ENCODE assay signal across 19 cellular contexts in genomic region chr16:22335668-22336246, GRCh38. TPM values are rescaled to one million over a fixed set of nuclear protein-coding genes. Genes with fewer than 3 reads are reported as not detected.
DNase-seq lines count a peak whose midpoint lies in the region; ATAC-seq and TF ChIP-seq lines count a peak whose summit lies in the region.
"Had no signal": no experiment of that assay in that cellular context is flagged by ENCODE, and none has a peak within 500 bp of the region (broad histone marks: within the 10 kb centered on the region; RNA-seq: fewer than 3 reads in every experiment).

No MANE protein-coding gene starts in this region.

- POLR2A ChIA-PET in CD8-positive, alpha-beta T cell (lab: Charles Lee), result interaction anchor here (1.6 kb wide), 1 partner anchor 38 kb away, joined by 3 read pairs; no protein-coding TSS in a partner anchor

- no peaks in the 10 kb centered on the region for H3K27me3 Mint-ChIP-seq in CD8-positive, alpha-beta T cell (ENCODE audit: low read depth)

- H4K91ac ChIP-seq in trophoblast cell (ENCODE audit: low read depth, low read length), result no peak overlapping the region

- H4K20me1 ChIP-seq in BLaER1, result no peaks in the 10 kb centered on the region

- no peak overlapping the region for H2AFZ ChIP-seq in trophoblast cell (ENCODE audit: insufficient read depth, low read length, poor library complexity)
- H2AFZ ChIP-seq: PC-9 had no signal

- TF ChIP-seq CTCF in CD8-positive, alpha-beta T cell (IDR thresholded peaks at IDR 0.05), result no peak
- TF ChIP-seq CTCF in mucosa of descending colon (IDR thresholded peaks at IDR 0.05), result no peak

- peaks cover 66% of the 10 kb centered on the region for H3K36me3 ChIP-seq in BLaER1
- peaks cover 16% of the 10 kb centered on the region for H3K36me3 ChIP-seq in CD8-positive, alpha-beta T cell (ENCODE audit: insufficient read depth, low read length)
- H3K36me3 ChIP-seq in trophoblast cell (ENCODE audit: control insufficient read depth in 1 of 2, insufficient read depth in 2 of 2, low read length in 2 of 2), result peaks cover 20 to 28% of the 10 kb centered on the region in 2 experiments
- peaks cover 3% of the 10 kb centered on the region for H3K36me3 ChIP-seq in mucosa of descending colon (ENCODE audit: low read depth)

- H4K8ac ChIP-seq in trophoblast cell (ENCODE audit: low read depth, low read length), result no peak overlapping the region

- DNase-seq in CD8-positive, alpha-beta T cell, result no peak
- no peak for DNase-seq in trophoblast cell
- DNase-seq in NCI-H524 treated with DMSO at 0.1 percent for 48 hours (lab: John Stamatoyannopoulos, UW), result no peak
- no peak for DNase-seq in mucosa of descending colon
- no peak for DNase-seq in SKM-1 treated with dmso at 0.1 percent for 144 hours (lab: John Stamatoyannopoulos, UW; ENCODE audit: unreplicated experiment)
- DNase-seq: COR-L47, DMS 273 treated with DMSO at 0.1 percent for 48 hours, H7, HFFc6, KG1, NCI-H1694 treated with DMSO at 0.1 percent for 48 hours, NCI-H2107, NCI-H510A, NCI-H774, PC-9 had no signal

- no peak overlapping the region for H3K4me3 Mint-ChIP-seq in CD8-positive, alpha-beta T cell
- H3K4me3 Mint-ChIP-seq: HFFc6 had no signal

- CTCF ChIA-PET in CD8-positive, alpha-beta T cell (lab: Charles Lee), result interaction anchor here (1.1 kb wide), 1 partner anchor 17 kb away, joined by 3 read pairs; no protein-coding TSS in a partner anchor

- peaks cover 18% of the 10 kb centered on the region for H3K4me1 Mint-ChIP-seq in CD8-positive, alpha-beta T cell (ENCODE audit: low read depth)

- H2BK5ac ChIP-seq in trophoblast cell (ENCODE audit: low read depth, low read length, poor library complexity), result no peak overlapping the region

- H3K27ac Mint-ChIP-seq in CD8-positive, alpha-beta T cell, result no peak overlapping the region
- H3K27ac Mint-ChIP-seq: HFFc6 had no signal

- no peak overlapping the region for H4K12ac ChIP-seq in trophoblast cell (ENCODE audit: low read depth, low read length)

- H3K4me3 ChIP-seq in BLaER1 (peak overlapping the region; percentile 11; the same call in 1 of the 2 replicates), trophoblast cell (ENCODE audit: low read depth, low read length) (no peak overlapping the region), mucosa of descending colon (no peak overlapping the region)
- H3K4me3 ChIP-seq in CD8-positive, alpha-beta T cell (ENCODE audit: low read depth, low read length), result no peak overlapping the region
- H3K4me3 ChIP-seq: PC-9, SJSA1 had no signal

- no peak overlapping the region for H3K23ac ChIP-seq in trophoblast cell (ENCODE audit: low read length)

- H2BK120ac ChIP-seq in trophoblast cell (ENCODE audit: insufficient read depth, low read length, poor library complexity), result no peak overlapping the region

- H2BK12ac ChIP-seq in trophoblast cell (ENCODE audit: low read length), result no peak overlapping the region

- no peak overlapping the region for H3K14ac ChIP-seq in trophoblast cell (ENCODE audit: low read length)

- no peak overlapping the region for H3K4ac ChIP-seq in trophoblast cell (ENCODE audit: low read depth, low read length)

- no peaks in the 10 kb centered on the region for H3K79me1 ChIP-seq in trophoblast cell (ENCODE audit: low read length)

- peaks cover 30% of the 10 kb centered on the region for H3K9me3 Mint-ChIP-seq in CD8-positive, alpha-beta T cell

- WGBS in trophoblast cell (ENCODE audit: extremely low coverage, insufficient coverage, insufficient read length), result no CpG with 5 or more reads among the region's 3 CpGs

- intact Hi-C loops in CD8-positive, alpha-beta T cell (cut with DNase I, micrococcal nuclease), result loop anchor here (2.0 to 10.0 kb wide), 2 partner anchors 13 to 79 kb away; no protein-coding TSS in a partner anchor
- intact Hi-C loops in mucosa of descending colon (cut with DNase I, micrococcal nuclease), result no loop called here

- H3K27me3 ChIP-seq in BLaER1 (no peaks in the 10 kb centered on the region), trophoblast cell (ENCODE audit: insufficient read depth, low read length) (no peaks in the 10 kb centered on the region)
- no peaks in the 10 kb centered on the region for H3K27me3 ChIP-seq in CD8-positive, alpha-beta T cell (ENCODE audit: insufficient read depth, low read length)
- H3K27me3 ChIP-seq: SJSA1 had no signal

- H2AK5ac ChIP-seq in trophoblast cell (ENCODE audit: low read length), result no peak overlapping the region

- peak; percentile 19 for ATAC-seq in CD8-positive, alpha-beta T cell
- peak; percentile 28 for ATAC-seq in esophagus mucosa
- ATAC-seq in mucosa of descending colon, result no peak

- H3K9me3 ChIP-seq in BLaER1 (peaks cover 55% of the 10 kb centered on the region), trophoblast cell (ENCODE audit: insufficient read depth, low read depth, low read length) (no peaks in the 10 kb centered on the region), mucosa of descending colon (peaks cover 14% of the 10 kb centered on the region)
- H3K9me3 ChIP-seq in CD8-positive, alpha-beta T cell (ENCODE audit: low read length), result peaks cover 5% of the 10 kb centered on the region

- H3K27ac ChIP-seq in BLaER1 (no peak overlapping the region), trophoblast cell (ENCODE audit: low read depth, low read length) (no peak overlapping the region)
- H3K27ac ChIP-seq in CD8-positive, alpha-beta T cell (ENCODE audit: low read depth, low read length), result no peak overlapping the region
- H3K27ac ChIP-seq: C4-2B, PC-9, SJSA1 had no signal

- H3K79me2 ChIP-seq in trophoblast cell (ENCODE audit: control insufficient read depth, insufficient read depth, low read length, poor library complexity), result no peaks in the 10 kb centered on the region

- peaks cover 85% of the 10 kb centered on the region for H3K36me3 Mint-ChIP-seq in CD8-positive, alpha-beta T cell

- peak overlapping the region; percentile 14 for H3K18ac ChIP-seq in trophoblast cell (ENCODE audit: low read length)

- H3K9ac ChIP-seq in BLaER1 (no peak overlapping the region), trophoblast cell (ENCODE audit: low read length) (no peak overlapping the region)

- H3K4me2 ChIP-seq in BLaER1 (no peak overlapping the region), trophoblast cell (ENCODE audit: low read length) (no peak overlapping the region)
- H3K4me2 ChIP-seq: PC-9 had no signal

- no peaks in the 10 kb centered on the region for H3K4me1 ChIP-seq in BLaER1
- H3K4me1 ChIP-seq in CD8-positive, alpha-beta T cell (ENCODE audit: insufficient read depth, low read length), result no peaks in the 10 kb centered on the region
- no peaks in the 10 kb centered on the region for H3K4me1 ChIP-seq in trophoblast cell (ENCODE audit: control insufficient read depth in 1 of 2, insufficient read depth in 2 of 2, low read length in 2 of 2)
- H3K4me1 ChIP-seq in mucosa of descending colon (ENCODE audit: low read depth), result no peaks in the 10 kb centered on the region
- H3K4me1 ChIP-seq: SJSA1 had no signal

RNA-seq across cellular contexts. Expression of gene POLR3E, which starts 38.5 kb away (rescaled TPM):
- total RNA-seq in CD8-positive, alpha-beta T cell, result 100 to 1,000 TPM; 300 to 307 TPM
- total RNA-seq in esophagus mucosa (28.2 TPM), mucosa of descending colon (10 to 100 TPM; 37.7 to 54.5 (median 49.5) TPM)
- polyA plus RNA-seq in trophoblast cell (2013), result 24.6 and 26.6 TPM in 2 replicates

RNA-seq across cellular contexts. Expression of gene CDR2, which starts 38.7 kb away (rescaled TPM):
- total RNA-seq in CD8-positive, alpha-beta T cell, result 100 to 1,000 TPM; 119 to 120 TPM
- total RNA-seq in esophagus mucosa (3.6 TPM), mucosa of descending colon (10 to 100 TPM; 23.8 to 30.4 (median 26.3) TPM)
- polyA plus RNA-seq in trophoblast cell (2013), result 28.9 and 29.8 TPM in 2 replicates

Comparison
In these comparisons a context has a peak if more than half of its experiments do, and no peak if none do; other contexts are left out.
1. RNA of gene POLR3E, which starts 38.5 kb away (total RNA-seq): 300 to 307 TPM in CD8-positive, alpha-beta T cell; 37.7 to 54.5 TPM in mucosa of descending colon and 28.2 TPM in esophagus mucosa (single experiment); every median in the first group is over 4 times any median in the second.
2. intact Hi-C loops: an anchor here in CD8-positive, alpha-beta T cell (2.0 to 10.0 kb wide); none called in mucosa of descending colon.